8 cellular contexts compared by ENCODE assay signal in the genomic region with DNA sequence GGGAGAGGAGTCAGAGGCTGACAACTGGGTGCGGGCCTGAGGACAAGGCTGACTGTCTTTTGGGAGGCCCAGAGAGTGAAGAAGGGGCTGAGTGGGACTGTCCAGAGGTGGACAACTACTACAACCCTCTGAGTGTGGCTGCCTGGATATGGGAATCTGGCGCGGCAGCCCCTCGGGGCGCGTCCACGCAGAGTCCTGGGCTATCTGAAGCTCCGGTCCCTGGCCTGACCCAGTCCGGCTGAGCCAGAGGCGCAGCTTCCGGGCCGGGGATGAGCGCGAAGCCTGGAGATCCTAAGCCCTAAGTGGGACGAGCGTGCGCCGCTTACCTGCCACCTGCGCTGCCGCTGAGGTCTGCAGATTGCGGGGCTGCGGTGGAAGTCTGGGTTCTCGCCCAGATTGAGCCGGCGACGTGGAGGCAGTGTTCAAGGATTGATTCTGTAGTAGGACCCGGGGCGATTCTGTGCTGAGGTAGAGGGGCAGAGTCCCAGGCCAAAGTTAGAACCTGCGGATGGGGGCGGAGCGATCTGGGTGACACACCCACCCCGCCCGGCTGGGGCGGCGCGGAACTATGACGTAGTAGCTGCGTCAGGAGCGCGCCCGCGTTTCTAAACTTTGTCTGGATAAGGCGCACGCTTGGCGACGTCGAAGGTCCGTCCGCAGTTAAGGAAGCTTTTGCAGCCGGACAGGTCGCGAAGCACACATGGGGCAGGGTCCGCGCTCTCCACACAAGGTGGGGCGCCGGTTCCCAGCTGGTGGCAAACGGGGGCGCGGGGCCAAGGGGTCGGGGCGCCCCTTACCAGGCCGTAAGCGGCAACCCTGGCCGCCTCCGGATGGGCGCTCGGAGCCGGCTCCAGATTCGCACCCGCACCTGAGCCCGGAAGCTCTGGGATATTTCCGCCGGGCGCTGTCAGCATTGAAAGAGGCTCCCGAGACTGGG. TPM values are rescaled to one million over a fixed set of nuclear protein-coding genes. Genes with fewer than 3 reads are reported as not detected.
DNase-seq lines count a peak whose midpoint lies in the region; ATAC-seq and TF ChIP-seq lines count a peak whose summit lies in the region.

A gene (minus strand): TSS at position 526 of the 937 bp plus-strand sequence. CDS start 674 bp downstream, outside the sequence.
A gene with protein sequence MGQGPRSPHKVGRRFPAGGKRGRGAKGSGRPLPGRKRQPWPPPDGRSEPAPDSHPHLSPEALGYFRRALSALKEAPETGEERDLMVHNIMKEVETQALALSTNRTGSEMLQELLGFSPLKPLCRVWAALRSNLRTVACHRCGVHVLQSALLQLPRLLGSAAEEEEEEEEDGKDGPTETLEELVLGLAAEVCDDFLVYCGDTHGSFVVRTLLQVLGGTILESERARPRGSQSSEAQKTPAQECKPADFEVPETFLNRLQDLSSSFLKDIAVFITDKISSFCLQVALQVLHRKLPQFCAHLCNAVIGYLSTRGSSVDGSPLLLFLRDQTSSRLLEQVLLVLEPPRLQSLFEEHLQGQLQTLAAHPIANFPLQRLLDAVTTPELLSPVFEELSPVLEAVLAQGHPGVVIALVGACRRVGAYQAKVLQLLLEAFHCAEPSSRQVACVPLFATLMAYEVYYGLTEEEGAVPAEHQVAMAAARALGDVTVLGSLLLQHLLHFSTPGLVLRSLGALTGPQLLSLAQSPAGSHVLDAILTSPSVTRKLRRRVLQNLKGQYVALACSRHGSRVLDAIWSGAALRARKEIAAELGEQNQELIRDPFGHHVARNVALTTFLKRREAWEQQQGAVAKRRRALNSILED (plus strand): TSS at position 596 of the 937 bp plus-strand sequence. CDS start 105 bp downstream, at position 701.

- CTCF ChIA-PET in A673 (lab: Charles Lee) = interaction anchor here (0.8 to 1.7 kb wide), 3 partner anchors 9 to 57 kb away, joined by 3 to 9 read pairs (median 7); a partner anchor contains a TSS

- POLR2A ChIA-PET in A673 (lab: Charles Lee; ENCODE audit: low non-redundant PET) = interaction anchor here (0.5 to 1.1 kb wide), 3 partner anchors 10 to 313 kb away, joined by 4 read pairs; a partner anchor contains a TSS

- TF ChIP-seq POLR2A in GM18526 (IDR thresholded peaks at IDR 0.05; ENCODE audit: extremely low read depth, insufficient read length) = peak; percentile 45

- TSS peak; percentile 64 for BruUV-seq in A673 (replicated peaks; lab: Mats Ljungman, UMichigan)

- no peaks in the 10 kb centered on the region for H3K9me3 ChIP-seq in A673 (ENCODE audit: low read depth, low read length, poor library complexity, severe bottlenecking)

- DNase-seq in A673 (ENCODE audit: low spot score) = peak; percentile 90
- peak; percentile 92 for DNase-seq in NCI-H2196 (lab: John Stamatoyannopoulos, UW; ENCODE audit: unreplicated experiment)
- DNase-seq in activated CD4-positive, CD25-positive, alpha-beta regulatory T cell (lab: John Stamatoyannopoulos, UW) = peak; percentile 83 to 86 (median 84)
- DNase-seq in central memory CD4-positive, alpha-beta T cell = peak; percentile 89
- peak; percentile 94 for DNase-seq in islet precursor cell
- DNase-seq in stimulated activated CD4-positive, alpha-beta T cell treated with anti-CD3 and anti-CD28 coated beads, Interleukin-12 subunit alpha, Interleukin-12 subunit beta, amount 100 ng/mL, for 4 hours = peak; percentile 94

- H3K27ac ChIP-seq in A673 (ENCODE audit: low read depth, low read length, poor library complexity, severe bottlenecking) = peak within 1 kb of the TSS; percentile 82

- intact Hi-C loops in A673 (cut with micrococcal nuclease; ENCODE audit: unreplicated experiment) = loop anchor here (5.0 kb wide), 1 partner anchor 242 kb away; no protein-coding TSS in a partner anchor

- peak; percentile 74 for ATAC-seq in HG03064 (IDR thresholded peaks at IDR 0.05; ENCODE audit: low read depth, unreplicated experiment)

- H3K27me3 ChIP-seq in A673 (replicated peaks; ENCODE audit: insufficient read depth, low read depth, low read length, poor library complexity) = no peaks in the 10 kb centered on the region

- H3K4me3 ChIP-seq in A673 (ENCODE audit: low read depth, low read length, poor library complexity, severe bottlenecking) = peak within 1 kb of the TSS; percentile 92

- TF ChIP-seq CTCF in A673 (conservative IDR thresholded peaks at IDR 0.05; ENCODE audit: low read depth, low read length) = no peak

- peaks cover 29% of the 10 kb centered on the region for H3K36me3 ChIP-seq in A673 (ENCODE audit: insufficient read depth, low read length, poor library complexity, severe bottlenecking)

- no peaks in the 10 kb centered on the region for H3K4me1 ChIP-seq in A673 (ENCODE audit: insufficient read depth, low read length, poor library complexity, severe bottlenecking)

RNA-seq across cellular contexts. Expression of the first gene that starts in this region (rescaled TPM):
- total RNA-seq in A673 (2021) = 13.3 and 14.5 TPM in 2 replicates

RNA-seq across cellular contexts. Expression of the second gene that starts in this region (rescaled TPM):
- 34.0 and 37.1 TPM in 2 replicates for total RNA-seq in A673 (2021)

Comparison
In these comparisons a context has a peak if more than half of its experiments do, and no peak if none do; other contexts are left out.
1. Peak in every context shown above with its lines: DNase-seq, ATAC-seq, H3K4me3 ChIP-seq and H3K27ac ChIP-seq.